Comparison of ENCODE assay signal across 15 cellular contexts in genomic region chr9:77304543-77304942, GRCh38.
DNase-seq lines count a peak whose midpoint lies in the region; ATAC-seq lines count a peak whose summit lies in the region.
"Had no signal": no experiment of that assay in that cellular context is flagged by ENCODE, and none has a peak within 500 bp of the region (broad histone marks: within the 10 kb centered on the region; RNA-seq: fewer than 3 reads in every experiment).

No MANE protein-coding gene starts in this region.

- peak overlapping the region; percentile 3 for H3K27ac Mint-ChIP-seq in activated naive CD8-positive, alpha-beta T cell treated with anti-CD3 and anti-CD28 coated beads, Interleukin-2, amount 50 U/mL, for 24 hours
- H3K27ac Mint-ChIP-seq: naive thymus-derived CD4-positive, alpha-beta T cell; progenitor cell of endocrine pancreas had no signal

- H3K4me1 Mint-ChIP-seq in activated naive CD8-positive, alpha-beta T cell treated with anti-CD3 and anti-CD28 coated beads, Interleukin-2, amount 50 U/mL, for 24 hours: peaks cover 11% of the 10 kb centered on the region

- DNase-seq in activated naive CD8-positive, alpha-beta T cell treated with anti-CD3 and anti-CD28 coated beads, Interleukin-2, amount 50 U/mL, for 24 hours: no peak
- DNase-seq in HUDEP-2 (lab: John Stamatoyannopoulos, UW; ENCODE audit: unreplicated experiment in 76 of 76) (no peak), NCI-H1105 (lab: John Stamatoyannopoulos, UW) (no peak), putamen (ENCODE audit: low spot score) (no peak)
- DNase-seq: BE2C; DMS 273 treated with DMSO at 0.1 percent for 48 hours; dorsolateral prefrontal cortex; naive thymus-derived CD4-positive, alpha-beta T cell; NCI-H2029 treated with DMSO at 0.1 percent for 48 hours; NCI-H774 had no signal

- no peaks in the 10 kb centered on the region for H3K9me3 Mint-ChIP-seq in activated naive CD8-positive, alpha-beta T cell treated with anti-CD3 and anti-CD28 coated beads, Interleukin-2, amount 50 U/mL, for 24 hours

- H3K27me3 Mint-ChIP-seq in activated naive CD8-positive, alpha-beta T cell treated with anti-CD3 and anti-CD28 coated beads, Interleukin-2, amount 50 U/mL, for 24 hours: no peaks in the 10 kb centered on the region
- H3K27me3 Mint-ChIP-seq: naive thymus-derived CD4-positive, alpha-beta T cell; progenitor cell of endocrine pancreas had no signal

- no peak overlapping the region for H3K4me3 Mint-ChIP-seq in activated naive CD8-positive, alpha-beta T cell treated with anti-CD3 and anti-CD28 coated beads, Interleukin-2, amount 50 U/mL, for 24 hours
- H3K4me3 Mint-ChIP-seq: naive thymus-derived CD4-positive, alpha-beta T cell had no signal

- peak; percentile 58 for ATAC-seq in GM18511 (IDR thresholded peaks at IDR 0.05; ENCODE audit: unreplicated experiment)
- ATAC-seq in GM21367 (IDR thresholded peaks at IDR 0.05; ENCODE audit: unreplicated experiment): peak; percentile 49
- ATAC-seq in HG02938 (IDR thresholded peaks at IDR 0.05; ENCODE audit: unreplicated experiment): peak; percentile 84
- ATAC-seq in activated naive CD8-positive, alpha-beta T cell treated with anti-CD3 and anti-CD28 coated beads, Interleukin-2, amount 50 U/mL, for 24 hours: peak; percentile 99
- no peak for ATAC-seq in HG03565 (IDR thresholded peaks at IDR 0.05; ENCODE audit: unreplicated experiment)
- ATAC-seq: naive thymus-derived CD4-positive, alpha-beta T cell had no signal

- peaks cover 34% of the 10 kb centered on the region for H3K36me3 Mint-ChIP-seq in activated naive CD8-positive, alpha-beta T cell treated with anti-CD3 and anti-CD28 coated beads, Interleukin-2, amount 50 U/mL, for 24 hours (ENCODE audit: low read depth)
